Comparison of ENCODE assay signal across 1 cellular context in genomic region chr15:92907229-92907628, GRCh38.
TF ChIP-seq lines count a peak whose summit lies in the region.

No MANE protein-coding gene starts in this region.

TF ChIP-seq in GM23338, 12 proteins besides CTCF, POLR2A, EP300 and RAD21 (continued from another document):
- TF ChIP-seq REST (IDR thresholded peaks at IDR 0.05; ENCODE audit: unreplicated experiment): no peak
TF ChIP-seq in GM23338: peak in this region for 0.
